ENCODE assay signal across 1 cellular context in genomic region chr11:67616431-67617242, GRCh38.
TF ChIP-seq lines count a peak whose summit lies in the region.

No MANE protein-coding gene starts in this region.

TF ChIP-seq in HepG2, 621 proteins besides CTCF, POLR2A, EP300 and RAD21:
- no peak for TF ChIP-seq DMAP1 (CRISPR knock-in tag; IDR thresholded peaks at IDR 0.05)
- TF ChIP-seq TFAP4 (IDR thresholded peaks at IDR 0.05; ENCODE audit: borderline replicate concordance, low read depth) = no peak
- TF ChIP-seq ZMYM4 (CRISPR knock-in tag; IDR thresholded peaks at IDR 0.05) = no peak
- TF ChIP-seq REPIN1 (CRISPR knock-in tag; IDR thresholded peaks at IDR 0.05; ENCODE audit: borderline replicate concordance, low read depth) = no peak
- no peak for TF ChIP-seq PCBP1 (IDR thresholded peaks at IDR 0.05; ENCODE audit: borderline replicate concordance, low read depth, low read length)
- peak; percentile 28 for TF ChIP-seq RBM39 (IDR thresholded peaks at IDR 0.05; ENCODE audit: low read depth, low read length, poor library complexity, severe bottlenecking)
- 0 out of 2 replicates have a peak, but pooled peaks have one; percentile 1 for TF ChIP-seq ZNF644 (CRISPR knock-in tag; IDR thresholded peaks at IDR 0.05; ENCODE audit: low read depth)
- TF ChIP-seq NFKBIZ (CRISPR knock-in tag; IDR thresholded peaks at IDR 0.05) = no peak
- TF ChIP-seq ZNF572 (CRISPR knock-in tag; IDR thresholded peaks at IDR 0.05) = no peak
- TF ChIP-seq ZNF816 (CRISPR knock-in tag; IDR thresholded peaks at IDR 0.05; ENCODE audit: borderline replicate concordance) = no peak
- peak; percentile 25; the same call in 1 of the 2 replicates for TF ChIP-seq THRA (CRISPR knock-in tag; IDR thresholded peaks at IDR 0.05; ENCODE audit: borderline replicate concordance)
- TF ChIP-seq NFAT5 (CRISPR knock-in tag; IDR thresholded peaks at IDR 0.05) = no peak
- TF ChIP-seq ZBTB38 (CRISPR knock-in tag; IDR thresholded peaks at IDR 0.05) = 0 out of 2 replicates have a peak, but pooled peaks have one; percentile 9
- peak; percentile 39 for TF ChIP-seq ASH2L (IDR thresholded peaks at IDR 0.05; ENCODE audit: insufficient read length, low read depth, low read length)
- 0 out of 2 replicates have a peak, but pooled peaks have one; percentile 9 for TF ChIP-seq TARDBP (CRISPR knock-in tag; IDR thresholded peaks at IDR 0.05)
- no peak for TF ChIP-seq ZNF44 (CRISPR knock-in tag; IDR thresholded peaks at IDR 0.05)
- no peak for TF ChIP-seq ZNF619 (CRISPR knock-in tag; IDR thresholded peaks at IDR 0.05)
- no peak for TF ChIP-seq ZBTB33 (CRISPR knock-in tag; IDR thresholded peaks at IDR 0.05)
- TF ChIP-seq NR2F6 (IDR thresholded peaks at IDR 0.05) = peak; percentile 79
- no peak for TF ChIP-seq NR2F6 (CRISPR knock-in tag; IDR thresholded peaks at IDR 0.05)
- TF ChIP-seq SP5 (CRISPR knock-in tag; IDR thresholded peaks at IDR 0.05; ENCODE audit: borderline replicate concordance, low read depth) = 0 out of 2 replicates have a peak, but pooled peaks have one; percentile 9
- TF ChIP-seq RARA (CRISPR knock-in tag; IDR thresholded peaks at IDR 0.05) = 0 out of 2 replicates have a peak, but pooled peaks have one; percentile 21
- TF ChIP-seq ZNF562 (CRISPR knock-in tag; IDR thresholded peaks at IDR 0.05; ENCODE audit: borderline replicate concordance) = no peak
- TF ChIP-seq ZBTB40 (IDR thresholded peaks at IDR 0.05) = no peak
- no peak for TF ChIP-seq ZBTB40 (CRISPR knock-in tag; IDR thresholded peaks at IDR 0.05)
- peak; percentile 64 for TF ChIP-seq PPARG (CRISPR knock-in tag; conservative IDR thresholded peaks at IDR 0.05)
- peak; percentile 95 for TF ChIP-seq ZKSCAN5 (CRISPR knock-in tag; IDR thresholded peaks at IDR 0.05)
- TF ChIP-seq POLR2AphosphoS5 (IDR thresholded peaks at IDR 0.05; ENCODE audit: low read depth, low read length) = 0 out of 2 replicates have a peak, but pooled peaks have one; percentile 25
